In genomic region chr6:33610779-33611421, GRCh38 we compare ENCODE assay signal across 13 cellular contexts. TPM values are rescaled to one million over a fixed set of nuclear protein-coding genes. Genes with fewer than 3 reads are reported as not detected.
A peak's percentile ranks its signal among the peaks of the same experiment; 100 is the strongest.
DNase-seq lines count a peak whose midpoint lies in the region; ATAC-seq and TF ChIP-seq lines count a peak whose summit lies in the region.
"Had no signal": no experiment of that assay in that cellular context is flagged by ENCODE, and none has a peak within 500 bp of the region (broad histone marks: within the 10 kb centered on the region; RNA-seq: fewer than 3 reads in every experiment).

No MANE protein-coding gene starts in this region.

- TF ChIP-seq RAD21 in SK-N-SH (IDR thresholded peaks at IDR 0.05; ENCODE audit: low read length) = no peak

- no peak overlapping the region for H3K4me3 ChIP-seq in SK-N-SH (ENCODE audit: low read depth in 2 of 2, low read length in 1 of 2)
- no peak overlapping the region for H3K4me3 ChIP-seq in mucosa of descending colon
- no peak overlapping the region for H3K4me3 ChIP-seq in testis

- H3K4me1 ChIP-seq in SK-N-SH (ENCODE audit: control insufficient read depth in 1 of 2, insufficient read depth in 2 of 2, low read depth in 1 of 2, low read length in 1 of 2) (peaks cover 9 to 50% of the 10 kb centered on the region in 2 experiments; a peak in 2 of 4 replicates), mucosa of descending colon (ENCODE audit: low read depth) (peaks cover 7% of the 10 kb centered on the region), testis (peaks cover 61% of the 10 kb centered on the region)

- H3K27me3 ChIP-seq in SK-N-SH (ENCODE audit: insufficient read depth) = no peaks in the 10 kb centered on the region
- no peaks in the 10 kb centered on the region for H3K27me3 ChIP-seq in testis

- no peak overlapping the region for H2AFZ ChIP-seq in SK-N-SH (ENCODE audit: low read depth)

- no peak for TF ChIP-seq CTCF in SK-N-SH (IDR thresholded peaks at IDR 0.05)
- TF ChIP-seq CTCF in mucosa of descending colon (IDR thresholded peaks at IDR 0.05) = no peak
- TF ChIP-seq CTCF in testis (IDR thresholded peaks at IDR 0.05) = no peak

- H3K27ac ChIP-seq in SK-N-SH (ENCODE audit: low read depth in 2 of 2, low read length in 1 of 2) = peak overlapping the region in 1 of 2 experiments; percentile 90; a peak in 2 of 4 replicates
- H3K27ac ChIP-seq in testis = peak overlapping the region in 1 of 2 donors; percentile 63

- no peaks in the 10 kb centered on the region for H3K9me2 ChIP-seq in SK-N-SH

- no peak overlapping the region for H3K9ac ChIP-seq in SK-N-SH

- DNase-seq in SK-N-SH (peak; percentile 86), globus pallidus (ENCODE audit: low spot score) (peak; percentile 91), mucosa of descending colon (peak; percentile 69 to 74 (median 72)), testis (peak; percentile 90), NCI-H2171 (lab: John Stamatoyannopoulos, UW) (no peak)
- DNase-seq: activated CD4-positive, CD25-positive, alpha-beta regulatory T cell treated with anti-CD3 and anti-CD28 coated beads, Interleukin-2, amount 50 U/mL, for 72 hours; Caco-2; SHP77 had no signal

- POLR2A ChIA-PET in SK-N-SH (lab: Yijun Ruan, JAX) = interaction anchor here (0.5 to 2.1 kb wide), 2 partner anchors 10 to 240 kb away, joined by 5 to 7 read pairs; partner anchors contain the start of gene ITPR3

- intact Hi-C loops in mucosa of descending colon (cut with DNase I, micrococcal nuclease) = no loop called here
- intact Hi-C loops in testis (cut with DNase I; ENCODE audit: low total_unique reads) = no loop called here

- CTCF ChIA-PET in SK-N-SH (lab: Yijun Ruan, JAX) = interaction anchor here (0.6 to 3.0 kb wide), 8 partner anchors 15 to 543 kb away, joined by 3 to 14 read pairs (median 4); no protein-coding TSS in a partner anchor

- H3K9me3 ChIP-seq in SK-N-SH = no peaks in the 10 kb centered on the region
- H3K9me3 ChIP-seq in mucosa of descending colon = no peaks in the 10 kb centered on the region
- H3K9me3 ChIP-seq in testis = no peaks in the 10 kb centered on the region
- H3K9me3 ChIP-seq: Caco-2 had no signal

- H3F3A ChIP-seq in SK-N-SH (replicated peaks; ENCODE audit: insufficient read depth) = no peaks in the 10 kb centered on the region

- TF ChIP-seq POLR2A in testis (IDR thresholded peaks at IDR 0.05) = no peak

- TF ChIP-seq EP300 in SK-N-SH (IDR thresholded peaks at IDR 0.05; ENCODE audit: borderline replicate concordance in 1 of 2, low read depth in 1 of 2, low read length in 1 of 2) = no peak; a peak in 1 of 4 replicates

- no peaks in the 10 kb centered on the region for H4K20me1 ChIP-seq in SK-N-SH (ENCODE audit: insufficient read depth)

- 80% methylated on average over 8 of the region's 13 CpGs for WGBS in SK-N-SH (ENCODE audit: low lambda C conversion rate)
- 39 to 45% methylated on average over 8 to 13 of the region's 13 CpGs for WGBS in testis, 2 donors

- no peaks in the 10 kb centered on the region for H3K79me2 ChIP-seq in SK-N-SH (ENCODE audit: insufficient read depth)

- no peaks in the 10 kb centered on the region for H3K36me3 ChIP-seq in SK-N-SH (replicated peaks in 1 of 2; ENCODE audit: control insufficient read depth in 1 of 2, insufficient read depth in 2 of 2, low read length in 1 of 2)
- H3K36me3 ChIP-seq in mucosa of descending colon (ENCODE audit: low read depth) = no peaks in the 10 kb centered on the region
- no peaks in the 10 kb centered on the region for H3K36me3 ChIP-seq in testis (ENCODE audit: low read depth, missing control alignments)

- H3K4me2 ChIP-seq in SK-N-SH = no peak overlapping the region

- ATAC-seq in mucosa of descending colon (peak; percentile 85), HG02840 (IDR thresholded peaks at IDR 0.05; ENCODE audit: low FRiP score, unreplicated experiment) (no peak), HG03108 (IDR thresholded peaks at IDR 0.05; ENCODE audit: unreplicated experiment) (no peak), HG02970 (IDR thresholded peaks at IDR 0.05; ENCODE audit: low FRiP score, unreplicated experiment) (no peak)
- ATAC-seq: activated T-helper 17 cell treated with anti-CD3 and anti-CD28 coated beads, Interleukin-2, amount 50 U/mL, for 72 hours; HCT116 had no signal

TF ChIP-seq in SK-N-SH, 30 proteins besides CTCF, POLR2A, EP300 and RAD21 (continues in another document):
- TF ChIP-seq PBX3 (IDR thresholded peaks at IDR 0.05) (no peak), MAX (IDR thresholded peaks at IDR 0.05; ENCODE audit: low read depth) (no peak), JUND (IDR thresholded peaks at IDR 0.05) (no peak), IRF3 (IDR thresholded peaks at IDR 0.05; ENCODE audit: low read depth, low read length) (no peak), REST (IDR thresholded peaks at IDR 0.05; ENCODE audit: low read depth, low read length) (no peak), NFIC (IDR thresholded peaks at IDR 0.05; ENCODE audit: borderline replicate concordance) (no peak), RCOR1 (IDR thresholded peaks at IDR 0.05; ENCODE audit: low read length) (0 out of 2 replicates have a peak, but pooled peaks have one; percentile 64), FOSL2 (IDR thresholded peaks at IDR 0.05; ENCODE audit: borderline replicate concordance, low read depth) (no peak), YY1 (IDR thresholded peaks at IDR 0.05; ENCODE audit: low read depth) (no peak), NRF1 (IDR thresholded peaks at IDR 0.05; ENCODE audit: low read depth, low read length) (no peak), RFX5 (IDR thresholded peaks at IDR 0.05; ENCODE audit: low read length) (no peak), SMC3 (IDR thresholded peaks at IDR 0.05; ENCODE audit: low read depth, low read length) (no peak), TCF12 (IDR thresholded peaks at IDR 0.05) (peak; percentile 20; the same call in 1 of the 2 replicates), MEF2A (IDR thresholded peaks at IDR 0.05; ENCODE audit: borderline replicate concordance, low read depth) (no peak), POLR2AphosphoS5 (IDR thresholded peaks at IDR 0.05; ENCODE audit: low read depth, low read length) (no peak)

RNA-seq across cellular contexts. Expression of gene ITPR3, which starts 10.2 kb away (rescaled TPM):
- 4.7 and 8.1 TPM in 2 replicates for polyA plus RNA-seq in SK-N-SH (2012; rRNA removed)
- polyA plus RNA-seq in SK-N-SH (2012; cell fraction: cytosol; rRNA removed) = 1.9 and 3.7 TPM in 2 replicates
- 22.6 and 23.4 TPM in 2 replicates for polyA plus RNA-seq in SK-N-SH (2012; cell fraction: nucleus; rRNA removed)
- total RNA-seq in mucosa of descending colon = 100 to 1,000 TPM in 2 of 3 donors, 10 to 100 TPM in 1; 60.2 to 111 (median 103) TPM
- total RNA-seq in testis = 100 to 1,000 TPM in 1 of 2 donors, 10 to 100 TPM in 1; 80.3 to 146 TPM
- polyA plus RNA-seq in testis (ENCODE audit: insufficient read depth, low read depth, low replicate concordance) = 58.2 TPM

RNA-seq across cellular contexts. Expression of gene BAK1, which starts 30.8 kb away (rescaled TPM):
- 15.4 and 21.2 TPM in 2 replicates for polyA plus RNA-seq in SK-N-SH (2012; rRNA removed)
- 9.1 and 14.5 TPM in 2 replicates for polyA plus RNA-seq in SK-N-SH (2012; cell fraction: cytosol; rRNA removed)
- 16.2 and 20.5 TPM in 2 replicates for polyA plus RNA-seq in SK-N-SH (2012; cell fraction: nucleus; rRNA removed)
- 10 to 100 TPM; 57.1 to 97.9 (median 90.5) TPM for total RNA-seq in mucosa of descending colon
- total RNA-seq in testis = 10 to 100 TPM; 13.1 to 14.8 TPM
- 17.3 TPM for polyA plus RNA-seq in testis (ENCODE audit: insufficient read depth, low read depth, low replicate concordance)
